ENCODE assay signal across 9 cellular contexts in the genomic region with DNA sequence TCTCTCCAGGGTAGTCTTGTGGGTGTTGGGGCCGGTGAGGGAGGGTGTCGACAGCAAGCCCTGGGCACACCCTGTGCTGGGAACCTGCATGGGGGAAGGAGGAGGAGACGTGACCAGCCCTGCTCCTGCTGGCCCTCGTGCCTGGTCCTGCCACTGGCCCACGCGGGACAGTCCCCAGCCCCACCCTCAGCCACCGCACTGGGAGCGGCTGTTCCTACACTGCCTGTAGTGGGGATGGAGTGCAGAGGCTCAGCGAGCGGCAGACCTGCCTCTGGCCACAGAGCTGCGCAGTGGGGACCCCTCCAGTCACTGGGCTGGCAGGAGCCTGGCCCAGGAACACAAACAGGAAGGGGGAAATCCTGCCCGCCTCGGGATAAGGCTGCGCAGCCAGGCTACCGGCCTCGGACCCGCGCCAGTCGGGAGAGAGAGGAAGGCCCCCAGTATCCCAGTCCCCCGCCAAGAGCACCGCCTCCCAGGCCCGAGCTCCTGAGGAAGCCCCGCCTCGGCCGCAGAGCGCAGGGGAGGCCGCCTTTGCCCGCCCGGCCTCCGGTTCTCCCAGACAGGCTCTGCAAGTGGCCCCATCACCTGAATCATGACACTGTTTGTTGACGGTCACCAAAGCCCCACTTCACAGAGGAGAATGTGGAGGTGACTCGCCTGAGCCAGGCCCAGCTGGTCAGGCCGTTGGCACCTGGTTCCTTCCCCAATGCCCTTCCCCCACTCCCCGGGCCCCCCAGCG. TPM values are rescaled to one million over a fixed set of nuclear protein-coding genes. Genes with fewer than 3 reads are reported as not detected.
DNase-seq lines count a peak whose midpoint lies in the region; ATAC-seq and TF ChIP-seq lines count a peak whose summit lies in the region.
"Had no signal": no experiment of that assay in that cellular context is flagged by ENCODE, and none has a peak within 500 bp of the region (broad histone marks: within the 10 kb centered on the region; RNA-seq: fewer than 3 reads in every experiment).

No MANE protein-coding gene starts in this region.

- H3K27ac Mint-ChIP-seq in mesothelial cell of epicardium, result no peak overlapping the region
- H3K27ac Mint-ChIP-seq in stimulated activated effector memory CD8-positive, alpha-beta T cell treated with anti-CD3 and anti-CD28 coated beads, Interleukin-12 subunit alpha, Interleukin-12 subunit beta, amount 100 ng/mL, for 72 hours, result no peak overlapping the region

- whole genome bisulfite sequencing in aorta, 2 donors, result 1 to 2% methylated on average over 27 to 35 of the region's 35 CpGs

- H3K4me3 Mint-ChIP-seq in mesothelial cell of epicardium, result peak overlapping the region; percentile 61
- H3K4me3 Mint-ChIP-seq in stimulated activated effector memory CD8-positive, alpha-beta T cell treated with anti-CD3 and anti-CD28 coated beads, Interleukin-12 subunit alpha, Interleukin-12 subunit beta, amount 100 ng/mL, for 72 hours, result no peak overlapping the region

- no peak overlapping the region for H3K4me3 ChIP-seq in aorta (ENCODE audit: low read length in 2 of 2)
- no peak overlapping the region for H3K4me3 ChIP-seq in MM.1S (ENCODE audit: low read length)

- no peaks in the 10 kb centered on the region for H3K9me3 Mint-ChIP-seq in mesothelial cell of epicardium
- no peaks in the 10 kb centered on the region for H3K9me3 Mint-ChIP-seq in stimulated activated effector memory CD8-positive, alpha-beta T cell treated with anti-CD3 and anti-CD28 coated beads, Interleukin-12 subunit alpha, Interleukin-12 subunit beta, amount 100 ng/mL, for 72 hours

- H3K9me3 ChIP-seq in aorta (ENCODE audit: control insufficient read depth, low read length), result no peaks in the 10 kb centered on the region
- H3K9me3 ChIP-seq in MM.1S (replicated peaks; ENCODE audit: insufficient read depth, low read length), result no peaks in the 10 kb centered on the region

- H3K27me3 Mint-ChIP-seq in mesothelial cell of epicardium (ENCODE audit: low read depth), result peaks cover 2% of the 10 kb centered on the region

- no peak overlapping the region for H2AFZ ChIP-seq in MM.1S (ENCODE audit: low read length)

- peak; percentile 67 for ATAC-seq in aorta (ENCODE audit: low FRiP score)
- no peak for ATAC-seq in stimulated activated effector memory CD8-positive, alpha-beta T cell treated with anti-CD3 and anti-CD28 coated beads, Interleukin-12 subunit alpha, Interleukin-12 subunit beta, amount 100 ng/mL, for 72 hours

- intact Hi-C loops in aorta (cut with DNase I), result loop anchor here (2.0 to 5.0 kb wide), 3 partner anchors 31 to 70 kb away; no protein-coding TSS in a partner anchor

- H3K36me3 ChIP-seq in aorta (ENCODE audit: control insufficient read depth in 1 of 2, insufficient read depth in 2 of 2, low read length in 1 of 2) (no peaks in the 10 kb centered on the region), MM.1S (replicated peaks; ENCODE audit: insufficient read depth, low read length) (no peaks in the 10 kb centered on the region)

- peak overlapping the region; percentile 100 for H3K27ac ChIP-seq in epithelial cell of prostate
- peak overlapping the region in 1 of 2 donors; percentile 15 for H3K27ac ChIP-seq in aorta (ENCODE audit: low read depth in 1 of 2, low read length in 2 of 2)
- H3K27ac ChIP-seq in MM.1S (ENCODE audit: low read length), result no peak overlapping the region
- H3K27ac ChIP-seq: HL-60 had no signal

- H4K20me1 ChIP-seq in MM.1S (ENCODE audit: insufficient read depth, low read length), result no peaks in the 10 kb centered on the region

- no peak overlapping the region for H3K4me2 ChIP-seq in MM.1S (ENCODE audit: low read depth, low read length)

- H3K9ac ChIP-seq in MM.1S (ENCODE audit: low read length), result no peak overlapping the region

- TF ChIP-seq CTCF in mesothelial cell of epicardium (IDR thresholded peaks at IDR 0.05; ENCODE audit: unreplicated experiment) (no peak), MM.1S (IDR thresholded peaks at IDR 0.05; ENCODE audit: low read length) (no peak)

- H3K36me3 Mint-ChIP-seq in mesothelial cell of epicardium, result no peaks in the 10 kb centered on the region
- no peaks in the 10 kb centered on the region for H3K36me3 Mint-ChIP-seq in stimulated activated effector memory CD8-positive, alpha-beta T cell treated with anti-CD3 and anti-CD28 coated beads, Interleukin-12 subunit alpha, Interleukin-12 subunit beta, amount 100 ng/mL, for 72 hours

- H3K4me1 ChIP-seq in aorta (ENCODE audit: control insufficient read depth in 1 of 2, insufficient read depth in 2 of 2, low read length in 2 of 2) (no peaks in the 10 kb centered on the region), MM.1S (ENCODE audit: low read length) (no peaks in the 10 kb centered on the region)

- peak; percentile 1 for DNase-seq in stimulated activated CD4-positive, alpha-beta T cell treated with anti-CD3 and anti-CD28 coated beads, Interleukin-1b, Interleukin-23, amount 100 ng/mL, for 48 hours
- no peak for DNase-seq in stimulated activated CD4-positive, alpha-beta T cell treated with anti-CD3 and anti-CD28 coated beads, Interleukin-4, amount 100 ng/mL, for 1 hour
- DNase-seq in epithelial cell of prostate (ENCODE audit: low read depth, low spot score), result no peak
- DNase-seq in mesothelial cell of epicardium (ENCODE audit: low spot score in 2 of 2, unreplicated experiment in 2 of 2), result peak in 1 of 2 experiments; percentile 64
- peak; percentile 82 to 85 for DNase-seq in aorta
- no peak for DNase-seq in Ammon's horn (ENCODE audit: low spot score)
- no peak for DNase-seq in stimulated activated effector memory CD8-positive, alpha-beta T cell treated with anti-CD3 and anti-CD28 coated beads, Interleukin-12 subunit alpha, Interleukin-12 subunit beta, amount 100 ng/mL, for 72 hours (ENCODE audit: low spot score in 2 of 2)
- DNase-seq in MM.1S, result no peak

- no peaks in the 10 kb centered on the region for H3K27me3 ChIP-seq in aorta (ENCODE audit: control insufficient read depth in 1 of 2, insufficient read depth in 2 of 2, low read length in 1 of 2)
- H3K27me3 ChIP-seq in MM.1S (replicated peaks; ENCODE audit: insufficient read depth, low read length), result peaks cover 48% of the 10 kb centered on the region

- no peaks in the 10 kb centered on the region for H3K9me2 ChIP-seq in MM.1S (replicated peaks; ENCODE audit: insufficient read depth, low read length)

- H3K4me1 Mint-ChIP-seq in mesothelial cell of epicardium, result peaks cover 18% of the 10 kb centered on the region
- no peaks in the 10 kb centered on the region for H3K4me1 Mint-ChIP-seq in stimulated activated effector memory CD8-positive, alpha-beta T cell treated with anti-CD3 and anti-CD28 coated beads, Interleukin-12 subunit alpha, Interleukin-12 subunit beta, amount 100 ng/mL, for 72 hours

- H3K79me2 ChIP-seq in MM.1S (ENCODE audit: low read length), result no peaks in the 10 kb centered on the region

- no peaks in the 10 kb centered on the region for H3F3A ChIP-seq in MM.1S (ENCODE audit: insufficient read depth, low read length)

RNA-seq across cellular contexts. Expression of a gene that starts 10.6 kb away (rescaled TPM):
- total RNA-seq in mesothelial cell of epicardium, result 2.4 to 2.8 TPM (median 2.6 TPM) in 3 replicates
- 10 to 100 TPM; 25.5 to 61.3 TPM for total RNA-seq in aorta
- 10 to 100 TPM in 1 of 2 donors, 1 to 10 TPM in 1; 4.6 to 10.6 TPM for polyA plus RNA-seq in aorta

RNA-seq across cellular contexts. Expression of a gene that starts 18.0 kb away (rescaled TPM):
- total RNA-seq in mesothelial cell of epicardium (9.0 to 10.3 TPM (median 10.2 TPM) in 3 replicates), aorta (1 to 10 TPM; 2.6 to 5.1 TPM)
- polyA plus RNA-seq in aorta, result 10 to 100 TPM in 1 of 2 donors, 1 to 10 TPM in 1; 1.8 to 10.2 TPM

RNA-seq across cellular contexts. Expression of a gene that starts 42.9 kb away (rescaled TPM):
- 0.58 to 0.78 TPM (median 0.75 TPM) in 3 replicates for total RNA-seq in mesothelial cell of epicardium
- 1 to 10 TPM in 1 of 2 donors, under 1 TPM in 1; 0.62 to 1.7 TPM for total RNA-seq in aorta
- polyA plus RNA-seq in aorta, result under 1 TPM in 1 of 2 donors, not detected in 1; 0.38 TPM

RNA-seq across cellular contexts. Expression of a gene that starts 53.3 kb away (rescaled TPM):
- total RNA-seq in mesothelial cell of epicardium, result 31.5 to 33.9 TPM (median 32.3 TPM) in 3 replicates
- 1 to 10 TPM; 4.1 to 5.9 TPM for total RNA-seq in aorta
- 1 to 10 TPM; 3.0 to 3.7 TPM for polyA plus RNA-seq in aorta

Comparison
In these comparisons a context has a peak if more than half of its experiments do, and no peak if none do; other contexts are left out.
1. DNase-seq: peak in stimulated activated CD4-positive, alpha-beta T cell treated with anti-CD3 and anti-CD28 coated beads, Interleukin-1b, Interleukin-23, amount 100 ng/mL, for 48 hours (single experiment) and aorta (2 of 2); none in stimulated activated CD4-positive, alpha-beta T cell treated with anti-CD3 and anti-CD28 coated beads, Interleukin-4, amount 100 ng/mL, for 1 hour (single experiment), epithelial cell of prostate (single experiment), Ammon's horn (single experiment), stimulated activated effector memory CD8-positive, alpha-beta T cell treated with anti-CD3 and anti-CD28 coated beads, Interleukin-12 subunit alpha, Interleukin-12 subunit beta, amount 100 ng/mL, for 72 hours (0 of 2) and MM.1S (single experiment).